ENCODE assay signal across 1 cellular context in genomic region chr17:81902653-81903414, GRCh38.
TF ChIP-seq lines count a peak whose summit lies in the region.

No MANE protein-coding gene starts in this region.

TF ChIP-seq in GM12878, 131 proteins besides CTCF, POLR2A, EP300 and RAD21:
- TF ChIP-seq PAX8 (IDR thresholded peaks at IDR 0.05) (no peak), ZBTB11 (CRISPR knock-in tag; IDR thresholded peaks at IDR 0.05) (no peak), KAT2A (conservative IDR thresholded peaks at IDR 0.05; ENCODE audit: control insufficient read depth, low read depth, low read length) (no peak), RUNX3 (IDR thresholded peaks at IDR 0.05; ENCODE audit: low read length) (no peak), FOXK2 (IDR thresholded peaks at IDR 0.05) (no peak), GABPA (IDR thresholded peaks at IDR 0.05; ENCODE audit: low read depth) (no peak), BACH1 (IDR thresholded peaks at IDR 0.05; ENCODE audit: borderline replicate concordance) (no peak), ATF3 (IDR thresholded peaks at IDR 0.05; ENCODE audit: borderline replicate concordance, extremely low read depth, low read depth, low read length) (no peak), BHLHE40 (IDR thresholded peaks at IDR 0.05; ENCODE audit: borderline replicate concordance in 1 of 2, low read depth in 2 of 2, low read length in 1 of 2) (no peak), ZNF207 (IDR thresholded peaks at IDR 0.05; ENCODE audit: borderline replicate concordance) (no peak), ETV6 (conservative IDR thresholded peaks at IDR 0.05 in 1 of 2, IDR thresholded peaks at IDR 0.05 in 1 of 2; ENCODE audit: borderline replicate concordance in 1 of 2, low read depth in 1 of 2) (no peak), BCL3 (IDR thresholded peaks at IDR 0.05; ENCODE audit: borderline replicate concordance, insufficient read depth, low read depth, low read length, poor library complexity, severe bottlenecking) (no peak)
